In the genomic region with DNA sequence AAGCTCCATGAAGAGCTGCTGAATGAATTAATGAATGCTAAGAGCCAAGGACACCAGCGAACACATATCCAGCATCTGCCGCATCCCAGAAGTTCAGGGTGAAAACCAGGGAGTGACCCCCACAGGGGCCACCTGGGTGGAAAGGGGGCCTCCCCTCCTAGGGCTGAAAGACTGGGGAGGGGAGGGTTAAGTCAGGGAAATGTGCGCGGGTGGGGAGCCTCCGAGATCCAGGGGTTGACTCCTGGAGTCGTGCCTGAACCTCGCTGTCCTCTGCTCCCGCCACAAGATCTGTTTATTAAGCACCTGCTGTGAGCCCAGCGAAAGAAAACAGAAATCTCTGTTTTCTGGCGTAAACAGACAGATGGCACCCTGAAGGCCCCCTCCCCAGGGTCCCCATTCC, we compare ENCODE assay signal across 9 cellular contexts. TPM values are rescaled to one million over a fixed set of nuclear protein-coding genes. Genes with fewer than 3 reads are reported as not detected.
DNase-seq lines count a peak whose midpoint lies in the region; FAIRE-seq and TF ChIP-seq lines count a peak whose summit lies in the region.
"Not testable (repeated sequence)": the region's sequence is repeated elsewhere in the genome, so short reads cannot be mapped to it uniquely, and the experiment has no call there.
"Had no signal": no experiment of that assay in that cellular context is flagged by ENCODE, and none has a peak within 500 bp of the region (broad histone marks: within the 10 kb centered on the region; RNA-seq: fewer than 3 reads in every experiment).

No MANE protein-coding gene starts in this region.

- TF ChIP-seq POLR2A in suprapubic skin (IDR thresholded peaks at IDR 0.05), result not testable (repeated sequence)

- not testable (repeated sequence) for FAIRE-seq in astrocyte (lab: Jason Lieb, UNC)

- TF ChIP-seq EP300 in suprapubic skin (IDR thresholded peaks at IDR 0.05), result not testable (repeated sequence)

- not testable (repeated sequence) for H3K36me3 ChIP-seq in KMS-11 (ENCODE audit: insufficient read depth); WERI-Rb-1; astrocyte (ENCODE audit: insufficient read depth, low read length); suprapubic skin

- H3K27me3 Mint-ChIP-seq in CD14-positive monocyte (ENCODE audit: low read depth in 3 of 3), result peaks cover 4 to 18% (median 14%) of the 10 kb centered on the region in 3 donors
- H3K27me3 Mint-ChIP-seq in astrocyte (ENCODE audit: low read depth, unreplicated experiment); endothelial cell (ENCODE audit: unreplicated experiment); immature natural killer cell (ENCODE audit: low read depth in 3 of 3); osteocyte (ENCODE audit: unreplicated experiment): not testable (repeated sequence)

- H3K36me3 Mint-ChIP-seq in CD14-positive monocyte; astrocyte (ENCODE audit: low read depth, unreplicated experiment); endothelial cell (ENCODE audit: low read depth, unreplicated experiment); immature natural killer cell; osteocyte (ENCODE audit: unreplicated experiment): not testable (repeated sequence)

- H3K4me3 Mint-ChIP-seq in CD14-positive monocyte (peak overlapping the region; percentile 75 to 84), astrocyte (ENCODE audit: unreplicated experiment) (peak overlapping the region; percentile 87), endothelial cell (ENCODE audit: unreplicated experiment) (peak overlapping the region; percentile 80), immature natural killer cell (peak overlapping the region; percentile 84 to 86 (median 85)), osteocyte (ENCODE audit: unreplicated experiment) (peak overlapping the region; percentile 77)

- H3K4me3 ChIP-seq in KMS-11 (IDR thresholded peaks at IDR 0.05; ENCODE audit: insufficient read depth, low read depth, low read length), result not testable (repeated sequence)
- H3K4me3 ChIP-seq in WERI-Rb-1 (ENCODE audit: low read depth, low read length), result peak overlapping the region; percentile 71
- H3K4me3 ChIP-seq in astrocyte (ENCODE audit: insufficient read depth, low read depth, low read length), result peak overlapping the region; percentile 93
- H3K4me3 ChIP-seq in suprapubic skin, result peak overlapping the region; percentile 66

- not testable (repeated sequence) for H3K79me2 ChIP-seq in KMS-11 (ENCODE audit: insufficient read depth, low read depth); astrocyte (ENCODE audit: insufficient read depth, low read length)

- H3K4me1 Mint-ChIP-seq in CD14-positive monocyte (peaks cover 32% of the 10 kb centered on the region), immature natural killer cell (peaks cover 24 to 25% of the 10 kb centered on the region in 2 donors), osteocyte (ENCODE audit: unreplicated experiment) (peaks cover 21% of the 10 kb centered on the region)
- H3K4me1 Mint-ChIP-seq in astrocyte (ENCODE audit: low read depth, unreplicated experiment); endothelial cell (ENCODE audit: unreplicated experiment): not testable (repeated sequence)

- H3K27ac ChIP-seq in KMS-11; WERI-Rb-1; astrocyte (ENCODE audit: low read depth, low read length): not testable (repeated sequence)
- peak overlapping the region; percentile 79 for H3K27ac ChIP-seq in suprapubic skin

- H3K4me1 ChIP-seq in KMS-11 (ENCODE audit: low read depth, poor library complexity, severe bottlenecking) (peaks cover 10% of the 10 kb centered on the region), suprapubic skin (peaks cover 19% of the 10 kb centered on the region)
- not testable (repeated sequence) for H3K4me1 ChIP-seq in astrocyte (ENCODE audit: insufficient read depth, low read length)

- H2AFZ ChIP-seq in KMS-11 (ENCODE audit: low read depth), result peak overlapping the region; percentile 98; the same call in 1 of the 2 replicates
- not testable (repeated sequence) for H2AFZ ChIP-seq in astrocyte (ENCODE audit: low read depth, low read length)

- H3K9me3 Mint-ChIP-seq in CD14-positive monocyte; astrocyte (ENCODE audit: unreplicated experiment); endothelial cell (ENCODE audit: unreplicated experiment); immature natural killer cell; osteocyte (ENCODE audit: unreplicated experiment): not testable (repeated sequence)

- not testable (repeated sequence) for DNase-seq in CD14-positive monocyte (ENCODE audit: low spot score); WERI-Rb-1; astrocyte (ENCODE audit: low read depth); endothelial cell (ENCODE audit: low spot score); immature natural killer cell; osteocyte (ENCODE audit: extremely low spot score, unreplicated experiment)
- peak; percentile 49 to 59 for DNase-seq in suprapubic skin (ENCODE audit: low spot score in 2 of 2)

- H3K27ac Mint-ChIP-seq in CD14-positive monocyte (peak overlapping the region in 1 of 7 donors; percentile 38), immature natural killer cell (peak overlapping the region; percentile 53 to 93 (median 88)), osteocyte (ENCODE audit: unreplicated experiment) (peak overlapping the region; percentile 36)
- H3K27ac Mint-ChIP-seq in astrocyte (ENCODE audit: unreplicated experiment); endothelial cell (ENCODE audit: unreplicated experiment): not testable (repeated sequence)

- H3K9ac ChIP-seq in KMS-11 (peak overlapping the region; percentile 53; the same call in 1 of the 2 replicates), astrocyte (ENCODE audit: low read length) (peak overlapping the region; percentile 88)

- WGBS in suprapubic skin, result 35% methylated on average over 10 of the region's 10 CpGs

- H3K4me2 ChIP-seq in KMS-11, result peak overlapping the region; percentile 73
- peak overlapping the region; percentile 99 for H3K4me2 ChIP-seq in astrocyte (ENCODE audit: low read length)

- not testable (repeated sequence) for H3K9me3 ChIP-seq in WERI-Rb-1 (ENCODE audit: severe bottlenecking); astrocyte (ENCODE audit: insufficient read depth, low read depth, low read length); suprapubic skin

- H3K27me3 ChIP-seq in KMS-11 (ENCODE audit: insufficient read depth, low read depth); WERI-Rb-1 (ENCODE audit: insufficient read depth, low read depth, severe bottlenecking); astrocyte (ENCODE audit: insufficient read depth, low read length); suprapubic skin: not testable (repeated sequence)

- intact Hi-C loops in CD14-positive monocyte (cut with micrococcal nuclease), result not testable (repeated sequence)

- TF ChIP-seq CTCF in CD14-positive monocyte (IDR thresholded peaks at IDR 0.05); KMS-11 (conservative IDR thresholded peaks at IDR 0.05; ENCODE audit: low read depth, low read length); WERI-Rb-1 (IDR thresholded peaks at IDR 0.05; ENCODE audit: low read depth, low read length); astrocyte (IDR thresholded peaks at IDR 0.05; ENCODE audit: insufficient read depth, low read depth, low read length); endothelial cell (IDR thresholded peaks at IDR 0.05; ENCODE audit: unreplicated experiment); osteocyte (IDR thresholded peaks at IDR 0.05); suprapubic skin (IDR thresholded peaks at IDR 0.05): not testable (repeated sequence)

- not testable (repeated sequence) for H4K20me1 ChIP-seq in KMS-11 (ENCODE audit: insufficient read depth); astrocyte (ENCODE audit: insufficient read depth, low read length)

RNA-seq across cellular contexts. Expression of a gene that starts 16.0 kb away (rescaled TPM):
- not detected for polyA plus RNA-seq in CD14-positive monocyte
- total RNA-seq in astrocyte, result 1,356 and 1,553 TPM in 2 replicates
- 3,428 TPM for total RNA-seq in endothelial cell (ENCODE audit: unreplicated experiment)
- polyA plus RNA-seq in immature natural killer cell, result 10 to 100 TPM in 1 of 3 donors, not detected in 2; 28.1 TPM
- total RNA-seq in osteocyte, result 2,650 and 2,859 TPM in 2 replicates
- under 1 TPM; under 0.01 TPM for total RNA-seq in suprapubic skin
- polyA plus RNA-seq: urinary bladder had no signal

RNA-seq across cellular contexts. Expression of a gene that starts 57.5 kb away (rescaled TPM):
- polyA plus RNA-seq in CD14-positive monocyte (100 to 1,000 TPM; 183 to 223 TPM), immature natural killer cell (100 to 1,000 TPM; 108 to 141 (median 124) TPM)
- total RNA-seq in astrocyte (78.2 and 80.9 TPM in 2 replicates), endothelial cell (ENCODE audit: unreplicated experiment) (192 TPM), osteocyte (62.0 and 67.5 TPM in 2 replicates), suprapubic skin (100 to 1,000 TPM in 1 of 4 donors, 10 to 100 TPM in 3; 71.4 to 100 (median 80.6) TPM)

Comparison
In these comparisons a context has a peak if more than half of its experiments do, and no peak if none do; other contexts are left out.
1. RNA of a gene that starts 16.0 kb away (total RNA-seq): 3,428 TPM in endothelial cell (single experiment), 2,650 to 2,859 TPM in osteocyte and 1,356 to 1,553 TPM in astrocyte; under 0.01 TPM in suprapubic skin; every median in the first group is over 1,000 times any median in the second.
2. Peak in every context shown above with its lines, with median percentiles within 50 percentile points of each other: H3K4me3 Mint-ChIP-seq.